8 cellular contexts compared by ENCODE assay signal in genomic region chr13:45340422-45341033, GRCh38.
DNase-seq lines count a peak whose midpoint lies in the region; ATAC-seq lines count a peak whose summit lies in the region.

No MANE protein-coding gene starts in this region.

- H3K4me3 ChIP-seq in BLaER1: peak overlapping the region; percentile 91

- H3K4me1 ChIP-seq in BLaER1: peaks cover 55% of the 10 kb centered on the region

- H3K9ac ChIP-seq in BLaER1: peak overlapping the region; percentile 99

- H3K9me3 ChIP-seq in BLaER1: no peaks in the 10 kb centered on the region

- DNase-seq in NCI-H774 (lab: John Stamatoyannopoulos, UW) (peak; percentile 52), medulla oblongata (ENCODE audit: extremely low spot score) (peak; percentile 95)
- peak; percentile 60 to 76 for DNase-seq in activated CD8-positive, alpha-beta memory T cell treated with anti-CD3 and anti-CD28 coated beads for 4 hours (ENCODE audit: low read depth in 2 of 2)
- peak; percentile 73 for DNase-seq in effector CD4-positive, alpha-beta T cell
- peak; percentile 61 to 82 (median 80) for DNase-seq in stimulated activated CD4-positive, alpha-beta T cell treated with anti-CD3 and anti-CD28 coated beads, TNF-alpha, amount 100 ng/mL, for 4 hours (ENCODE audit: low read depth in 3 of 3)

- ATAC-seq in GM19043 (IDR thresholded peaks at IDR 0.05; ENCODE audit: low read depth, unreplicated experiment) (peak; percentile 34), HG03378 (IDR thresholded peaks at IDR 0.05; ENCODE audit: unreplicated experiment) (peak; percentile 23)

- peaks cover 58% of the 10 kb centered on the region for H3K36me3 ChIP-seq in BLaER1

- H3K27ac ChIP-seq in BLaER1: peak overlapping the region; percentile 99

- H3K27me3 ChIP-seq in BLaER1: no peaks in the 10 kb centered on the region

- peaks cover 51% of the 10 kb centered on the region for H4K20me1 ChIP-seq in BLaER1

- peak overlapping the region; percentile 91 for H3K4me2 ChIP-seq in BLaER1

Comparison
In these comparisons a context has a peak if more than half of its experiments do, and no peak if none do; other contexts are left out.
1. Peak in every context shown above with its lines: DNase-seq, ATAC-seq, H3K4me3 ChIP-seq and H3K27ac ChIP-seq.